ENCODE assay signal across 8 cellular contexts in the genomic region with DNA sequence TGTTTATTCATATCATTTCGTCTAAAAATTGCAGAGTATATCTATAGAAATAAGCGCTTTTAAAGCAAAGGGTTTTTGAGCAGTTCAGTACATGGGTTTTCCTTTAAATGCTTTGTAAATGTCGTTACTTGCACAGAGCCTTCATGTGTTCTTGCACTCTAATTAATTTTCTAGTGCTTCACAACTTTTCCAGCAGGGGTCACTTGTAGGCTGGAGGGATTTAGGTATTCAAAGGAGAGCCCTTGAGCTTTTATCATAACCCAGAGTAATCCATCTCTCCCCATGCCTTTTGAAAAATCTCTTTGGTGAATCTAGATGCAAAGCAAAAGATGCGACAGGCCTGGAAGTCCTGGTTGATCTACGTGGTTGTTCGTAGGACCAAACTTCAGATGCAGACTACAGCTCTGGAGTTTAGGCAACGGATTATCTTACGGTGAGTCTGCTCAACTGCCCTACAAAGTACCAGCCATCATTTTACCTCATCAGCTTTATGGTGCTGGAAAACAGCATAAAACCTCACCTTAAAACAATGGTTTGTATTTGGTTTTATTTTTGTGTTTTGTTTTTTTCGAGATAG.
A peak's percentile ranks its signal among the peaks of the same experiment; 100 is the strongest.
DNase-seq lines count a peak whose midpoint lies in the region; ATAC-seq and TF ChIP-seq lines count a peak whose summit lies in the region.

No MANE protein-coding gene starts in this region.

- H3K4me1 Mint-ChIP-seq in activated T-helper 1 cell treated with anti-CD3 and anti-CD28 coated beads, Interleukin-12 subunit alpha, Interleukin-12 subunit beta, Interleukin-2, Interleukin-4 antibody, amounts not matched to agents 30 ng/mL and 10 ng/mL and 1 ng/mL, durations not matched to agents 14 hours and 24 hours and 36 hours (ENCODE audit: low read depth): peaks cover 32% of the 10 kb centered on the region

- no peaks in the 10 kb centered on the region for H3K27me3 ChIP-seq in tibial artery

- H3K27ac Mint-ChIP-seq in activated T-helper 1 cell treated with anti-CD3 and anti-CD28 coated beads, Interleukin-12 subunit alpha, Interleukin-12 subunit beta, Interleukin-2, Interleukin-4 antibody, amounts not matched to agents 30 ng/mL and 10 ng/mL and 1 ng/mL, durations not matched to agents 14 hours and 24 hours and 36 hours: peak overlapping the region; percentile 50

- intact Hi-C loops in activated T-helper 1 cell treated with anti-CD3 and anti-CD28 coated beads, Interleukin-12 subunit alpha, Interleukin-12 subunit beta, Interleukin-2, Interleukin-4 antibody, amounts not matched to agents 30 ng/mL and 10 ng/mL and 1 ng/mL, durations not matched to agents 14 hours and 24 hours and 36 hours (cut with micrococcal nuclease): loop anchor here (1.0 to 5.0 kb wide), 2 partner anchors 46 to 77 kb away; no protein-coding TSS in a partner anchor
- intact Hi-C loops in tibial artery (cut with DNase I; ENCODE audit: low total_unique reads): no loop called here

- H3K27ac ChIP-seq in tibial artery: no peak overlapping the region

- H3K4me3 Mint-ChIP-seq in activated T-helper 1 cell treated with anti-CD3 and anti-CD28 coated beads, Interleukin-12 subunit alpha, Interleukin-12 subunit beta, Interleukin-2, Interleukin-4 antibody, amounts not matched to agents 30 ng/mL and 10 ng/mL and 1 ng/mL, durations not matched to agents 14 hours and 24 hours and 36 hours: no peak overlapping the region

- no peaks in the 10 kb centered on the region for H3K9me3 Mint-ChIP-seq in activated T-helper 1 cell treated with anti-CD3 and anti-CD28 coated beads, Interleukin-12 subunit alpha, Interleukin-12 subunit beta, Interleukin-2, Interleukin-4 antibody, amounts not matched to agents 30 ng/mL and 10 ng/mL and 1 ng/mL, durations not matched to agents 14 hours and 24 hours and 36 hours

- TF ChIP-seq CTCF in tibial artery (IDR thresholded peaks at IDR 0.05): peak; percentile 41 to 42

- H3K36me3 Mint-ChIP-seq in activated T-helper 1 cell treated with anti-CD3 and anti-CD28 coated beads, Interleukin-12 subunit alpha, Interleukin-12 subunit beta, Interleukin-2, Interleukin-4 antibody, amounts not matched to agents 30 ng/mL and 10 ng/mL and 1 ng/mL, durations not matched to agents 14 hours and 24 hours and 36 hours (ENCODE audit: low read depth): peaks cover 46% of the 10 kb centered on the region

- H3K4me1 ChIP-seq in tibial artery: peaks cover 0 to 8% (median 3%) of the 10 kb centered on the region in 4 donors

- H3K9me3 ChIP-seq in tibial artery: no peaks in the 10 kb centered on the region

- no peak for ATAC-seq in GM21619 (IDR thresholded peaks at IDR 0.05; ENCODE audit: unreplicated experiment)

- H3K4me3 ChIP-seq in Jurkat, Clone E6-1 (ENCODE audit: low read length): no peak overlapping the region
- no peak overlapping the region for H3K4me3 ChIP-seq in tibial artery

- DNase-seq in NCI-H345 treated with DMSO at 0.1 percent for 48 hours (lab: John Stamatoyannopoulos, UW; ENCODE audit: unreplicated experiment) (peak; percentile 4), NCI-H345 (lab: John Stamatoyannopoulos, UW) (no peak), iPS-NIHi11 (ENCODE audit: low spot score) (peak; percentile 59), tibial artery (no peak)
- DNase-seq in Jurkat, Clone E6-1 (ENCODE audit: low read depth, low spot score): peak; percentile 29
- DNase-seq in activated T-helper 1 cell treated with anti-CD3 and anti-CD28 coated beads, Interleukin-12 subunit alpha, Interleukin-12 subunit beta, Interleukin-2, Interleukin-4 antibody, amounts not matched to agents 30 ng/mL and 10 ng/mL and 1 ng/mL, durations not matched to agents 14 hours and 24 hours and 36 hours (ENCODE audit: low spot score): no peak
- DNase-seq in stimulated activated CD4-positive, alpha-beta T cell treated with anti-CD3 and anti-CD28 coated beads, Interleukin-4, amount 100 ng/mL, for 1 hour: no peak

- H3K27me3 Mint-ChIP-seq in activated T-helper 1 cell treated with anti-CD3 and anti-CD28 coated beads, Interleukin-12 subunit alpha, Interleukin-12 subunit beta, Interleukin-2, Interleukin-4 antibody, amounts not matched to agents 30 ng/mL and 10 ng/mL and 1 ng/mL, durations not matched to agents 14 hours and 24 hours and 36 hours (ENCODE audit: insufficient read depth): no peaks in the 10 kb centered on the region

- H3K36me3 ChIP-seq in tibial artery: peaks cover under 1 to 43% (median 3%) of the 10 kb centered on the region in 3 donors

Comparison
In these comparisons a context has a peak if more than half of its experiments do, and no peak if none do; other contexts are left out.
1. DNase-seq: peak in NCI-H345 treated with DMSO at 0.1 percent for 48 hours (single experiment), Jurkat, Clone E6-1 (single experiment) and iPS-NIHi11 (single experiment); none in NCI-H345 (single experiment), activated T-helper 1 cell treated with anti-CD3 and anti-CD28 coated beads, Interleukin-12 subunit alpha, Interleukin-12 subunit beta, Interleukin-2, Interleukin-4 antibody, amounts not matched to agents 30 ng/mL and 10 ng/mL and 1 ng/mL, durations not matched to agents 14 hours and 24 hours and 36 hours (single experiment), tibial artery (0 of 2) and stimulated activated CD4-positive, alpha-beta T cell treated with anti-CD3 and anti-CD28 coated beads, Interleukin-4, amount 100 ng/mL, for 1 hour (single experiment).